Comparison of ENCODE assay signal across 11 cellular contexts in the genomic region with DNA sequence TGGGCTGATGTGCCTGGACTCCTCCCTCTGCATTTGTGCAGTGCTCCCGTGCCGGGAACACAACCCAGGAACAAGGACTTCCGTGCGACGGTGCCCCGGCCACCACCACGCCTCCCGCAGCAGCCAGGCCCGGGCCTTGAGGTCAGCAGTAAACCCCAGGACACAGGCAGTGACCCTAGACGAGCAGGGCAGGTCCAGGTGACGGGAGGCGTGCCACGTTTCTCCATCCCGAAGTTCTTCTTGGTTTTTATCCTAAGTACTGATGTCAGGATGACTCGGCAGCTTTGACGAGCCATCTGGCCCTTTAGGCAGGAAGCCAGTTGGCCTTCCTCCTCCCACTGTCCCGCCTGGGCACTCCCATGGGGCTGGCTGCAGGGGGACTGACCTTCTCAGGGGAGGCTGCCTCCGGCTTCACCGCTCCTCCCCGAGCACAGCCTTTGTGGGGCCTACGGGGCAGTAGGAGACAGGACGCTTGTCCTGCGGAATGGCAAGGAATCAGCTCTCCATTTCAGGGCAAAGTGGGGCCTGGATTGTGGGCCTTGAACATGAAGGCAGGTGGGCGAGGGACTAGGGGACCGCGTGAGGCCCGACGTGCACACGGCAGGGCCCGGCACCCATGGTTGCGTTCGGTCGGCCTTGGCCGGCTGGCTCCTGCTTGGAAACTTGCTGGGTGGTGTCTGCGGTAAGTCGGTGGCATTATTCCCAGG.
DNase-seq lines count a peak whose midpoint lies in the region; TF ChIP-seq lines count a peak whose summit lies in the region.
"Had no signal": no experiment of that assay in that cellular context is flagged by ENCODE, and none has a peak within 500 bp of the region (broad histone marks: within the 10 kb centered on the region; RNA-seq: fewer than 3 reads in every experiment).

No MANE protein-coding gene starts in this region.

- no peak overlapping the region for H3K23ac ChIP-seq in mesendoderm (ENCODE audit: low read length)

- peak; percentile 42 for DNase-seq in BJ (ENCODE audit: low read depth)
- peak; percentile 18 for DNase-seq in LoVo (ENCODE audit: low spot score)
- DNase-seq in cerebellar cortex (ENCODE audit: low spot score), result peak; percentile 59
- peak; percentile 47 for DNase-seq in mesendoderm
- DNase-seq in SIG-M5 (lab: John Stamatoyannopoulos, UW), result no peak
- DNase-seq in activated CD4-positive, CD25-positive, alpha-beta regulatory T cell (lab: John Stamatoyannopoulos, UW), result no peak
- DNase-seq in MM.1S, result no peak
- no peak for DNase-seq in esophagus squamous epithelium (lab: John Stamatoyannopoulos, UW)
- DNase-seq: NCI-H1436; stimulated activated CD4-positive, alpha-beta T cell treated with anti-CD3 and anti-CD28 coated beads, Interleukin-4, amount 100 ng/mL, for 4 hours had no signal

- no peaks in the 10 kb centered on the region for H4K20me1 ChIP-seq in MM.1S (ENCODE audit: insufficient read depth, low read length)

- no peak for TF ChIP-seq POLR2A in esophagus squamous epithelium (IDR thresholded peaks at IDR 0.05)

- WGBS in mesendoderm (ENCODE audit: extremely low coverage, insufficient coverage, low lambda C conversion rate), result no CpG with 5 or more reads among the region's 36 CpGs
- WGBS in esophagus squamous epithelium, 2 donors, result 31 to 98% methylated on average over 3 to 12 of the region's 36 CpGs

- H3F3A ChIP-seq in MM.1S (ENCODE audit: insufficient read depth, low read length), result no peaks in the 10 kb centered on the region

- H3K4me2 ChIP-seq in mesendoderm (ENCODE audit: low read length) (no peak overlapping the region), MM.1S (ENCODE audit: low read depth, low read length) (no peak overlapping the region)

- H3K4me1 ChIP-seq in mesendoderm (ENCODE audit: control insufficient read depth, low read depth, low read length) (no peaks in the 10 kb centered on the region), MM.1S (ENCODE audit: low read length) (no peaks in the 10 kb centered on the region), esophagus squamous epithelium (peaks cover 4 to 52% (median 9%) of the 10 kb centered on the region in 3 donors)
- H3K4me1 ChIP-seq: HAP-1 had no signal

- no peak overlapping the region for H3K4me3 ChIP-seq in BJ (ENCODE audit: low read depth, low read length)
- H3K4me3 ChIP-seq in mesendoderm (ENCODE audit: low read length), result no peak overlapping the region
- no peak overlapping the region for H3K4me3 ChIP-seq in MM.1S (ENCODE audit: low read length)
- H3K4me3 ChIP-seq in esophagus squamous epithelium, result no peak overlapping the region
- H3K4me3 ChIP-seq: HAP-1 had no signal

- H3K9ac ChIP-seq in mesendoderm (ENCODE audit: low read length) (no peak overlapping the region), MM.1S (ENCODE audit: low read length) (no peak overlapping the region)

- H3K9me2 ChIP-seq in MM.1S (replicated peaks; ENCODE audit: insufficient read depth, low read length), result no peaks in the 10 kb centered on the region

- H3K36me3 ChIP-seq in BJ (ENCODE audit: control insufficient read depth, insufficient read depth, low read length) (no peaks in the 10 kb centered on the region), mesendoderm (ENCODE audit: control insufficient read depth, insufficient read depth, low read length) (no peaks in the 10 kb centered on the region), MM.1S (replicated peaks; ENCODE audit: insufficient read depth, low read length) (no peaks in the 10 kb centered on the region), esophagus squamous epithelium (no peaks in the 10 kb centered on the region)
- H3K36me3 ChIP-seq: HAP-1 had no signal

- H4K8ac ChIP-seq in mesendoderm (ENCODE audit: low read depth, low read length), result no peak overlapping the region

- no peak overlapping the region for H2AK5ac ChIP-seq in mesendoderm (ENCODE audit: low read length)

- H3K56ac ChIP-seq in mesendoderm (ENCODE audit: low read length), result no peak overlapping the region

- no peak for TF ChIP-seq CTCF in BJ (IDR thresholded peaks at IDR 0.05; ENCODE audit: insufficient read depth, low read depth, low read length)
- TF ChIP-seq CTCF in MM.1S (IDR thresholded peaks at IDR 0.05; ENCODE audit: low read length), result no peak
- TF ChIP-seq CTCF in esophagus squamous epithelium (IDR thresholded peaks at IDR 0.05), result no peak

- H2BK120ac ChIP-seq in mesendoderm (ENCODE audit: low read depth, low read length), result no peak overlapping the region

- H3K27ac ChIP-seq in mesendoderm (ENCODE audit: low read depth, low read length), result no peak overlapping the region
- no peak overlapping the region for H3K27ac ChIP-seq in MM.1S (ENCODE audit: low read length)
- no peak overlapping the region for H3K27ac ChIP-seq in esophagus squamous epithelium

- H3K18ac ChIP-seq in mesendoderm (ENCODE audit: low read length), result no peak overlapping the region

- POLR2A ChIA-PET in BJ (lab: Charles Lee), result no interaction called here

- H3K4ac ChIP-seq in mesendoderm (ENCODE audit: low read depth, low read length), result no peak overlapping the region

- H4K5ac ChIP-seq in mesendoderm (ENCODE audit: low read length), result no peak overlapping the region

- H3K79me2 ChIP-seq in mesendoderm (ENCODE audit: control insufficient read depth, insufficient read depth, low read length), result no peaks in the 10 kb centered on the region
- H3K79me2 ChIP-seq in MM.1S (ENCODE audit: low read length), result no peaks in the 10 kb centered on the region

- H3K27me3 ChIP-seq in BJ (ENCODE audit: control insufficient read depth, insufficient read depth, low read length) (no peaks in the 10 kb centered on the region), mesendoderm (ENCODE audit: insufficient read depth, low read length, poor library complexity) (no peaks in the 10 kb centered on the region), MM.1S (replicated peaks; ENCODE audit: insufficient read depth, low read length) (no peaks in the 10 kb centered on the region), esophagus squamous epithelium (no peaks in the 10 kb centered on the region)

- H2AFZ ChIP-seq in MM.1S (ENCODE audit: low read length), result no peak overlapping the region

- H3K79me1 ChIP-seq in mesendoderm (ENCODE audit: low read length), result no peaks in the 10 kb centered on the region

- H2BK15ac ChIP-seq in mesendoderm (replicated peaks; ENCODE audit: low read depth), result no peak overlapping the region

- H3K9me3 ChIP-seq in MM.1S (replicated peaks; ENCODE audit: insufficient read depth, low read length) (no peaks in the 10 kb centered on the region), esophagus squamous epithelium (no peaks in the 10 kb centered on the region)
- H3K9me3 ChIP-seq: HAP-1 had no signal

- peak overlapping the region; percentile 28 for H2BK5ac ChIP-seq in mesendoderm (ENCODE audit: low read length)

- CTCF ChIA-PET in BJ (lab: Yijun Ruan, JAX), result interaction anchor here (0.7 kb wide), 1 partner anchor 382 kb away, joined by 3 read pairs; no protein-coding TSS in a partner anchor

- intact Hi-C loops in esophagus squamous epithelium (cut with DNase I), result no loop called here

Comparison
In these comparisons a context has a peak if more than half of its experiments do, and no peak if none do; other contexts are left out.
1. DNase-seq: peak in BJ (single experiment), LoVo (single experiment), cerebellar cortex (single experiment) and mesendoderm (single experiment); none in SIG-M5 (single experiment), activated CD4-positive, CD25-positive, alpha-beta regulatory T cell (0 of 4), MM.1S (single experiment) and esophagus squamous epithelium (single experiment).